Comparison of ENCODE assay signal across 29 cellular contexts in the genomic region with DNA sequence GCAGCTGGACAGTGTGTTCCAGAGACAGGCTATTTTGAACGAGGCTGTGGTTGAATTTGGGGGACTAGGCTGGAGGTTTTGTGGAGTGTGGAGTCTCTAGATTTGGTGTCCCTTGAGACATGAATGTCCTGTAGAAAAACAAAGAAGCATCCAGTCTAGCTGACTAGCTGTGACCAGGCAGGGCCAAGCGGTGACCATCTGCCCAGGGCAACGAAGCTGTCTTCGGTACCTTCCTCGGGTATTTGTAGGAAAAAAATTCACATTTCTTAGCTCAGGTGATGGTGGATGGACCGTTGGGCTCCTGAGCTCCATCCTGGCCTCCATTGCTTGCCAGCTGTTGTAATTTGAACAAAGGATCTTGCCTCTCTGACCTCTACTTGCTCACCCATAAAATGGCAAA.
DNase-seq lines count a peak whose midpoint lies in the region; ATAC-seq, FAIRE-seq and TF ChIP-seq lines count a peak whose summit lies in the region.
"Had no signal": no experiment of that assay in that cellular context is flagged by ENCODE, and none has a peak within 500 bp of the region (broad histone marks: within the 10 kb centered on the region; RNA-seq: fewer than 3 reads in every experiment).

No MANE protein-coding gene starts in this region.

- no TSS peak for BruUV-seq in Caco-2 (replicated peaks; lab: Mats Ljungman, UMichigan)

- TF ChIP-seq POLR2A in heart left ventricle (IDR thresholded peaks at IDR 0.05) (no peak), esophagus squamous epithelium (IDR thresholded peaks at IDR 0.05) (no peak), transverse colon (IDR thresholded peaks at IDR 0.05) (no peak)

- FAIRE-seq in HTR-8/SVneo (lab: Jason Lieb, UNC), result no peak
- FAIRE-seq: endothelial cell of umbilical vein, GM18507 had no signal

- TF ChIP-seq CTCF in heart left ventricle (IDR thresholded peaks at IDR 0.05), result no peak
- no peak for TF ChIP-seq CTCF in esophagus squamous epithelium (IDR thresholded peaks at IDR 0.05)
- TF ChIP-seq CTCF in psoas muscle (IDR thresholded peaks at IDR 0.05), result no peak
- TF ChIP-seq CTCF in transverse colon (IDR thresholded peaks at IDR 0.05), result no peak
- no peak for TF ChIP-seq CTCF in Caco-2 (IDR thresholded peaks at IDR 0.05; ENCODE audit: insufficient read depth in 1 of 2, low read depth in 1 of 2, low read length in 1 of 2, severe bottlenecking in 1 of 2, unreplicated experiment in 1 of 2)

- H3K27ac Mint-ChIP-seq in Caco-2 (ENCODE audit: unreplicated experiment), result no peak overlapping the region
- H3K27ac Mint-ChIP-seq: activated CD4-positive, alpha-beta T cell treated with anti-CD3 and anti-CD28 coated beads, Interleukin-2, amount 10 ng/mL, durations not matched to agents 7 days and 5 days; activated naive CD4-positive, alpha-beta T cell treated with anti-CD3 and anti-CD28 coated beads for 36 hours; activated T-cell treated with anti-CD3 and anti-CD28 coated beads, Interleukin-2, amount 50 U/mL, for 72 hours; nephron progenitor cell; stimulated activated effector memory CD8-positive, alpha-beta T cell treated with anti-CD3 and anti-CD28 coated beads, Interleukin-12 subunit alpha, Interleukin-12 subunit beta, amount 100 ng/mL, for 72 hours had no signal

- DNase-seq in heart left ventricle (no peak), cardiac septum (ENCODE audit: low spot score) (no peak), esophagus squamous epithelium (lab: John Stamatoyannopoulos, UW) (no peak), psoas muscle (no peak), transverse colon (no peak), Caco-2 (no peak), HTR-8/SVneo (ENCODE audit: insufficient read length, low spot score) (no peak), MV-4-11 (lab: John Stamatoyannopoulos, UW) (no peak)
- DNase-seq: 8988T; activated CD4-positive, alpha-beta T cell treated with anti-CD3 and anti-CD28 coated beads, Interleukin-2, amount 10 ng/mL, durations not matched to agents 7 days and 5 days; activated naive CD4-positive, alpha-beta T cell treated with anti-CD3 and anti-CD28 coated beads for 36 hours; activated T-cell treated with anti-CD3 and anti-CD28 coated beads, Interleukin-2, amount 50 U/mL, for 72 hours; amniotic stem cell; BE2C; caudate nucleus; DMS79; GF-D8; midbrain; NCI-H1105 treated with DMSO at 0.1 percent for 48 hours; NCI-H2081; nephron progenitor cell; stimulated activated CD4-positive, alpha-beta T cell treated with anti-CD3 and anti-CD28 coated beads, Interleukin-1b, Interleukin-23, amount 100 ng/mL, for 48 hours; T-helper 9 cell had no signal

- CTCF ChIA-PET in Caco-2 (lab: Charles Lee), result no interaction called here

- H3K36me3 ChIP-seq in heart left ventricle, result no peaks in the 10 kb centered on the region
- H3K36me3 ChIP-seq in esophagus squamous epithelium, result no peaks in the 10 kb centered on the region
- H3K36me3 ChIP-seq in psoas muscle (ENCODE audit: insufficient read depth in 1 of 2, low read depth in 1 of 2), result no peaks in the 10 kb centered on the region
- H3K36me3 ChIP-seq in transverse colon, result no peaks in the 10 kb centered on the region
- H3K36me3 ChIP-seq in Caco-2 (ENCODE audit: control insufficient read depth, insufficient read depth, low read length), result no peaks in the 10 kb centered on the region
- H3K36me3 ChIP-seq: BE2C had no signal

- no peaks in the 10 kb centered on the region for H3K9me3 Mint-ChIP-seq in Caco-2 (ENCODE audit: unreplicated experiment)
- H3K9me3 Mint-ChIP-seq: activated CD4-positive, alpha-beta T cell treated with anti-CD3 and anti-CD28 coated beads, Interleukin-2, amount 10 ng/mL, durations not matched to agents 7 days and 5 days; activated naive CD4-positive, alpha-beta T cell treated with anti-CD3 and anti-CD28 coated beads for 36 hours; activated T-cell treated with anti-CD3 and anti-CD28 coated beads, Interleukin-2, amount 50 U/mL, for 72 hours; nephron progenitor cell; stimulated activated effector memory CD8-positive, alpha-beta T cell treated with anti-CD3 and anti-CD28 coated beads, Interleukin-12 subunit alpha, Interleukin-12 subunit beta, amount 100 ng/mL, for 72 hours had no signal

- ATAC-seq in heart left ventricle (peak in 1 of 4 donors; percentile 5), psoas muscle (no peak)
- ATAC-seq: activated T-cell treated with anti-CD3 and anti-CD28 coated beads, Interleukin-2, amount 50 U/mL, for 72 hours; left lobe of liver; stimulated activated effector memory CD8-positive, alpha-beta T cell treated with anti-CD3 and anti-CD28 coated beads, Interleukin-12 subunit alpha, Interleukin-12 subunit beta, amount 100 ng/mL, for 72 hours had no signal

- TF ChIP-seq EP300 in transverse colon (IDR thresholded peaks at IDR 0.05; ENCODE audit: low read depth), result no peak

- POLR2A ChIA-PET in Caco-2 (lab: Charles Lee), result no interaction called here

- no peaks in the 10 kb centered on the region for H3K27me3 Mint-ChIP-seq in Caco-2 (ENCODE audit: insufficient read depth, unreplicated experiment)

- H3K4me3 Mint-ChIP-seq in Caco-2 (ENCODE audit: unreplicated experiment), result no peak overlapping the region
- H3K4me3 Mint-ChIP-seq: activated CD4-positive, alpha-beta T cell treated with anti-CD3 and anti-CD28 coated beads, Interleukin-2, amount 10 ng/mL, durations not matched to agents 7 days and 5 days; activated naive CD4-positive, alpha-beta T cell treated with anti-CD3 and anti-CD28 coated beads for 36 hours; activated T-cell treated with anti-CD3 and anti-CD28 coated beads, Interleukin-2, amount 50 U/mL, for 72 hours; nephron progenitor cell; stimulated activated effector memory CD8-positive, alpha-beta T cell treated with anti-CD3 and anti-CD28 coated beads, Interleukin-12 subunit alpha, Interleukin-12 subunit beta, amount 100 ng/mL, for 72 hours had no signal

- H3K9me3 ChIP-seq in heart left ventricle, result peaks cover 0 to 13% (median 0%) of the 10 kb centered on the region in 12 donors
- H3K9me3 ChIP-seq in esophagus squamous epithelium, result no peaks in the 10 kb centered on the region
- no peaks in the 10 kb centered on the region for H3K9me3 ChIP-seq in psoas muscle
- H3K9me3 ChIP-seq in transverse colon, result no peaks in the 10 kb centered on the region
- H3K9me3 ChIP-seq in Caco-2, result no peaks in the 10 kb centered on the region
- H3K9me3 ChIP-seq: BE2C, testis had no signal

- peaks cover 11% of the 10 kb centered on the region for H3K4me1 Mint-ChIP-seq in Caco-2 (ENCODE audit: low read depth, unreplicated experiment)
- H3K4me1 Mint-ChIP-seq: activated CD4-positive, alpha-beta T cell treated with anti-CD3 and anti-CD28 coated beads, Interleukin-2, amount 10 ng/mL, durations not matched to agents 7 days and 5 days; stimulated activated effector memory CD8-positive, alpha-beta T cell treated with anti-CD3 and anti-CD28 coated beads, Interleukin-12 subunit alpha, Interleukin-12 subunit beta, amount 100 ng/mL, for 72 hours had no signal

- in situ Hi-C loops in transverse colon (cut with MboI; ENCODE audit: low pct_ligation_motif_present in 1 of 4, low pct_unique_long_range_greater_than_20kb in 1 of 4, low sequenced_read_pairs in 3 of 4), result loop anchor here in 1 of 4 donors (25.0 kb wide), 1 partner anchor 102 kb away; no protein-coding TSS in a partner anchor

- H3K4me3 ChIP-seq in heart left ventricle (no peak overlapping the region), esophagus squamous epithelium (no peak overlapping the region), psoas muscle (no peak overlapping the region), transverse colon (no peak overlapping the region), Caco-2 (ENCODE audit: low read depth, low read length) (no peak overlapping the region)
- H3K4me3 ChIP-seq: GM23248, testis had no signal

- WGBS in heart left ventricle, 4 donors, result 64 to 77% (median 73%) methylated on average over 6 of the region's 6 CpGs
- WGBS in esophagus squamous epithelium, 2 donors, result 83 to 88% methylated on average over 6 of the region's 6 CpGs
- WGBS in psoas muscle, 3 donors, result 79 to 82% (median 80%) methylated on average over 6 of the region's 6 CpGs
- 80 to 89% methylated on average over 4 to 6 of the region's 6 CpGs for WGBS in transverse colon (ENCODE audit: low coverage in 1 of 2), 2 donors

- peaks cover 0 to 51% (median 12%) of the 10 kb centered on the region in 12 donors for H3K4me1 ChIP-seq in heart left ventricle
- peaks cover 13 to 31% (median 22%) of the 10 kb centered on the region in 3 donors for H3K4me1 ChIP-seq in esophagus squamous epithelium
- H3K4me1 ChIP-seq in psoas muscle, result no peaks in the 10 kb centered on the region
- peaks cover 0 to 13% (median 2%) of the 10 kb centered on the region in 4 donors for H3K4me1 ChIP-seq in transverse colon
- peaks cover 7% of the 10 kb centered on the region; the same call in 1 of the 2 replicates for H3K4me1 ChIP-seq in Caco-2

- H3K36me3 Mint-ChIP-seq in Caco-2 (ENCODE audit: insufficient read depth, unreplicated experiment), result no peaks in the 10 kb centered on the region
- H3K36me3 Mint-ChIP-seq: stimulated activated effector memory CD8-positive, alpha-beta T cell treated with anti-CD3 and anti-CD28 coated beads, Interleukin-12 subunit alpha, Interleukin-12 subunit beta, amount 100 ng/mL, for 72 hours had no signal

- H3K27me3 ChIP-seq in heart left ventricle (peaks cover 0 to 19% (median 0%) of the 10 kb centered on the region in 9 donors), esophagus squamous epithelium (peaks cover 0 to 3% (median 0%) of the 10 kb centered on the region in 4 donors), psoas muscle (ENCODE audit: insufficient read depth in 3 of 3, low read length in 2 of 3) (peaks cover 0 to 47% (median 5%) of the 10 kb centered on the region in 3 donors), transverse colon (peaks cover 3% of the 10 kb centered on the region), Caco-2 (replicated peaks; ENCODE audit: control insufficient read depth, insufficient read depth, low read length) (no peaks in the 10 kb centered on the region)
- H3K27me3 ChIP-seq: BE2C, testis had no signal

- intact Hi-C loops in heart left ventricle (cut with DNase I) (loop anchor here in 1 of 10 donors (10.0 kb wide), 1 partner anchor 110 kb away; no protein-coding TSS in a partner anchor), cardiac septum (cut with DNase I) (loop anchor here (5.0 to 10.0 kb wide), 2 partner anchors 107 to 360 kb away; no protein-coding TSS in a partner anchor), esophagus squamous epithelium (cut with DNase I) (no loop called here), psoas muscle (cut with DNase I) (no loop called here), transverse colon (cut with DNase I; ENCODE audit: low total_unique reads) (loop anchor here (5.0 to 10.0 kb wide), 2 partner anchors 107 to 580 kb away; no protein-coding TSS in a partner anchor), Caco-2 (cut with micrococcal nuclease; ENCODE audit: unreplicated experiment) (no loop called here)

- H3K27ac ChIP-seq in heart left ventricle (peak overlapping the region in 11 of 12 donors; percentile 6 to 81 (median 65)), esophagus squamous epithelium (peak overlapping the region in 3 of 4 donors; percentile 35 to 81 (median 68)), psoas muscle (peak overlapping the region; percentile 23), transverse colon (peak overlapping the region; percentile 54 to 74 (median 68))

Comparison
In these comparisons a context has a peak if more than half of its experiments do, and no peak if none do; other contexts are left out.
1. intact Hi-C loops: an anchor here in cardiac septum (5.0 to 10.0 kb wide) and transverse colon (5.0 to 10.0 kb wide); none called in esophagus squamous epithelium, psoas muscle and Caco-2.